Comparison of ENCODE assay signal across 9 cellular contexts in genomic region chr13:99249178-99249577, GRCh38. TPM values are rescaled to one million over a fixed set of nuclear protein-coding genes. Genes with fewer than 3 reads are reported as not detected.
"Had no signal": no experiment of that assay in that cellular context is flagged by ENCODE, and none has a peak within 500 bp of the region (broad histone marks: within the 10 kb centered on the region; RNA-seq: fewer than 3 reads in every experiment).

No MANE protein-coding gene starts in this region.

RNA-seq across cellular contexts. Expression of gene GPR18, which starts 9.0 kb away (rescaled TPM):
- total RNA-seq: body of pancreas, chondrocyte, dermis blood vessel endothelial cell, endothelial cell of umbilical vein, fibroblast of lung, fibroblast of villous mesenchyme, gastroesophageal sphincter, glomerular endothelial cell had no signal
- polyA plus RNA-seq: endothelial cell of umbilical vein, fibroblast of lung, heart right ventricle had no signal

RNA-seq across cellular contexts. Expression of gene GPR183, which starts 58.0 kb away (rescaled TPM):
- total RNA-seq: endothelial cell of umbilical vein, fibroblast of lung had no signal
